In genomic region chr11:115126092-115126491, GRCh38 we compare ENCODE assay signal across 12 cellular contexts.
DNase-seq lines count a peak whose midpoint lies in the region; ATAC-seq and TF ChIP-seq lines count a peak whose summit lies in the region.
"Had no signal": no experiment of that assay in that cellular context is flagged by ENCODE, and none has a peak within 500 bp of the region (broad histone marks: within the 10 kb centered on the region; RNA-seq: fewer than 3 reads in every experiment).

No MANE protein-coding gene starts in this region.

- no peak overlapping the region for H3K4me3 Mint-ChIP-seq in nephron progenitor cell
- H3K4me3 Mint-ChIP-seq: T-cell had no signal

- TF ChIP-seq CTCF in prostate gland (IDR thresholded peaks at IDR 0.05) (no peak), nephron progenitor cell (IDR thresholded peaks at IDR 0.05) (no peak)

- no peaks in the 10 kb centered on the region for H3K36me3 ChIP-seq in prostate gland

- peaks cover 8% of the 10 kb centered on the region for H3K36me3 Mint-ChIP-seq in nephron progenitor cell (ENCODE audit: low read depth)
- H3K36me3 Mint-ChIP-seq: T-cell had no signal

- H3K27ac ChIP-seq in prostate gland: no peak overlapping the region
- no peak overlapping the region for H3K27ac ChIP-seq in substantia nigra (ENCODE audit: low read depth, low read length, poor library complexity, severe bottlenecking)

- DNase-seq in prostate gland (ENCODE audit: low spot score): no peak
- no peak for DNase-seq in substantia nigra (lab: John Stamatoyannopoulos, UW)
- no peak for DNase-seq in nephron progenitor cell
- DNase-seq in NCI-H524 treated with DMSO at 0.1 percent for 48 hours (lab: John Stamatoyannopoulos, UW): no peak
- DNase-seq: effector CD8-positive, alpha-beta T cell; foreskin fibroblast; stimulated activated CD4-positive, alpha-beta T cell treated with anti-CD3 and anti-CD28 coated beads, Interleukin-1b, Interleukin-23, amount 100 ng/mL, for 48 hours; T-cell had no signal

- H3K9me3 Mint-ChIP-seq in nephron progenitor cell: peaks cover 7% of the 10 kb centered on the region
- H3K9me3 Mint-ChIP-seq: T-cell had no signal

- no peak overlapping the region for H3K4me3 ChIP-seq in prostate gland

- no peaks in the 10 kb centered on the region for H3K9me3 ChIP-seq in prostate gland

- no peaks in the 10 kb centered on the region for H3K4me1 ChIP-seq in prostate gland (replicated peaks)

- peaks cover 1% of the 10 kb centered on the region for H3K27me3 Mint-ChIP-seq in nephron progenitor cell (ENCODE audit: low read depth, poor library complexity)

- H3K27me3 ChIP-seq in prostate gland (replicated peaks; ENCODE audit: insufficient read depth): no peaks in the 10 kb centered on the region

- TF ChIP-seq POLR2A in prostate gland (IDR thresholded peaks at IDR 0.05): no peak

- peak; percentile 29 for ATAC-seq in GM18502 (IDR thresholded peaks at IDR 0.05; ENCODE audit: poor library complexity, unreplicated experiment)
- peak; percentile 15 for ATAC-seq in GM19463 (IDR thresholded peaks at IDR 0.05; ENCODE audit: unreplicated experiment)
- ATAC-seq in HG02870 (IDR thresholded peaks at IDR 0.05; ENCODE audit: unreplicated experiment): peak; percentile 14
- ATAC-seq in HG03439 (IDR thresholded peaks at IDR 0.05; ENCODE audit: unreplicated experiment): peak; percentile 21
- ATAC-seq: T-cell had no signal

- intact Hi-C loops in prostate gland (cut with DNase I): no loop called here

- H3K27ac Mint-ChIP-seq in nephron progenitor cell: no peak overlapping the region
- H3K27ac Mint-ChIP-seq: T-cell had no signal

- WGBS in prostate gland: 100% methylated on average over 2 of the region's 2 CpGs

- H3K4me1 Mint-ChIP-seq in nephron progenitor cell: peaks cover 35% of the 10 kb centered on the region
- H3K4me1 Mint-ChIP-seq: T-cell had no signal
